27 cellular contexts compared by ENCODE assay signal in the genomic region with DNA sequence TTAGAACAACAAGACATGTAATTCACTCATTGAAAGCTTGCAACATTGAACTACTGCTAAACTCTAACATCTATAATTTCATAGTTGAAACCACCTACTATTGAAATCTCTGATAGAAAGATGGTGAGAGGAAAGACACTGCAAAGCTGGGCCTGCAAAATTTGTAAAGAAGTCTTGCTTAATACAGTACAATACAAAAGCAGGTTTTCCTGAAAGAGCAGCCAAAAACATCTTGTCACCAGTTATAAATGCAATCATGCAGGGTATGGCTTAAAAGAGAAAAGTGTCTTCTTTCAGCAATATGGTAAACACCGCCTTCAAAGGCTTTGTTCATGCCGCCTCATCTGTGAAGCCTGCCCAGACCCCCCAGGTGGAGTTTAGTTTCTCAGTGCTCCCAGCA.
A peak's percentile ranks its signal among the peaks of the same experiment; 100 is the strongest.
DNase-seq lines count a peak whose midpoint lies in the region; ATAC-seq and TF ChIP-seq lines count a peak whose summit lies in the region.
"Had no signal": no experiment of that assay in that cellular context is flagged by ENCODE, and none has a peak within 500 bp of the region (broad histone marks: within the 10 kb centered on the region; RNA-seq: fewer than 3 reads in every experiment).

No MANE protein-coding gene starts in this region.

- H3K27me3 ChIP-seq in heart left ventricle (no peaks in the 10 kb centered on the region), right cardiac atrium (ENCODE audit: control insufficient read depth, insufficient read depth) (no peaks in the 10 kb centered on the region)
- H3K27me3 ChIP-seq: brain microvascular endothelial cell had no signal

- H3K4me1 ChIP-seq in heart left ventricle (peaks cover 0 to 60% (median 13%) of the 10 kb centered on the region in 12 donors), right cardiac atrium (ENCODE audit: control insufficient read depth, insufficient read depth, low read length) (no peaks in the 10 kb centered on the region)

- H3K27ac ChIP-seq in heart left ventricle = peak overlapping the region in 10 of 12 donors; percentile 54 to 91 (median 78)
- no peak overlapping the region for H3K27ac ChIP-seq in right cardiac atrium (ENCODE audit: low read length)
- H3K27ac ChIP-seq: brain microvascular endothelial cell had no signal

- H3K36me3 ChIP-seq in heart left ventricle = peaks cover 0 to 27% (median 0%) of the 10 kb centered on the region in 9 donors
- H3K36me3 ChIP-seq: brain microvascular endothelial cell had no signal

- no peak for DNase-seq in heart left ventricle
- DNase-seq in right cardiac atrium = no peak
- DNase-seq in chondrocyte (ENCODE audit: low spot score) = no peak
- no peak for DNase-seq in osteocyte (ENCODE audit: extremely low spot score, unreplicated experiment)
- DNase-seq in activated CD4-positive, alpha-beta T cell treated with anti-CD3 and anti-CD28 coated beads for 4 hours = no peak
- DNase-seq in cerebellum (ENCODE audit: low spot score) = no peak
- DNase-seq: activated CD4-positive, alpha-beta memory T cell treated with anti-CD3 and anti-CD28 coated beads, Interleukin-2, amount 10 ng/mL, durations not matched to agents 7 days and 5 days; activated CD4-positive, alpha-beta T cell treated with anti-CD3 and anti-CD28 coated beads for 1 hour; activated CD8-positive, alpha-beta memory T cell treated with anti-CD3 and anti-CD28 coated beads, Interleukin-2, amount 50 U/mL, for 48 hours; activated naive CD4-positive, alpha-beta T cell treated with anti-CD3 and anti-CD28 coated beads, Interleukin-2, amount 10 ng/mL, durations not matched to agents 7 days and 5 days; brain microvascular endothelial cell; GDM1; islet precursor cell; Kasumi-1; midbrain; naive thymus-derived CD8-positive, alpha-beta T cell; NCI-H1417 treated with DMSO at 0.1 percent for 48 hours; NCI-H2107; NCI-H526; occipital lobe; SIG-M5; stimulated activated naive B cell treated with anti-CD40 and anti-IgM and Interleukin-4, amounts not matched to agents 10 μg/mL and 1 μg/mL and 100 μg/mL, for 72 hours; substantia nigra had no signal

- no peaks in the 10 kb centered on the region for H3K27me3 Mint-ChIP-seq in chondrocyte (ENCODE audit: low read depth)
- no peaks in the 10 kb centered on the region for H3K27me3 Mint-ChIP-seq in osteocyte (ENCODE audit: unreplicated experiment)
- H3K27me3 Mint-ChIP-seq: activated CD4-positive, alpha-beta memory T cell treated with anti-CD3 and anti-CD28 coated beads, Interleukin-2, amount 10 ng/mL, durations not matched to agents 7 days and 5 days; activated naive CD4-positive, alpha-beta T cell treated with anti-CD3 and anti-CD28 coated beads, Interleukin-2, amount 10 ng/mL, durations not matched to agents 7 days and 5 days; stimulated activated naive B cell treated with anti-CD40 and anti-IgM and Interleukin-4, amounts not matched to agents 10 μg/mL and 1 μg/mL and 100 μg/mL, for 72 hours; type B pancreatic cell had no signal

- WGBS in heart left ventricle, 4 donors = 92 to 97% (median 96%) methylated on average over 2 of the region's 2 CpGs
- 93% methylated on average over 2 of the region's 2 CpGs for WGBS in right cardiac atrium

- H3K9me3 ChIP-seq in heart left ventricle = no peaks in the 10 kb centered on the region
- H3K9me3 ChIP-seq in right cardiac atrium (ENCODE audit: control insufficient read depth, low read length) = no peaks in the 10 kb centered on the region

- TF ChIP-seq RAD21 in Ishikawa (IDR thresholded peaks at IDR 0.05; ENCODE audit: low read depth) = no peak

- H3K4me3 ChIP-seq in heart left ventricle (no peak overlapping the region), right cardiac atrium (ENCODE audit: low read length) (no peak overlapping the region)

- peak overlapping the region; percentile 52 for H3K27ac Mint-ChIP-seq in chondrocyte (ENCODE audit: unreplicated experiment)
- H3K27ac Mint-ChIP-seq in osteocyte (ENCODE audit: unreplicated experiment) = peak overlapping the region; percentile 98
- H3K27ac Mint-ChIP-seq: activated CD4-positive, alpha-beta memory T cell treated with anti-CD3 and anti-CD28 coated beads, Interleukin-2, amount 10 ng/mL, durations not matched to agents 7 days and 5 days; activated naive CD4-positive, alpha-beta T cell treated with anti-CD3 and anti-CD28 coated beads, Interleukin-2, amount 10 ng/mL, durations not matched to agents 7 days and 5 days; naive thymus-derived CD8-positive, alpha-beta T cell; stimulated activated naive B cell treated with anti-CD40 and anti-IgM and Interleukin-4, amounts not matched to agents 10 μg/mL and 1 μg/mL and 100 μg/mL, for 72 hours; T-helper 2 cell treated with Interferon-gamma antibody and Interleukin-4, amounts not matched to agents 5 μg/mL and 100 μg/mL, for 36 hours; type B pancreatic cell had no signal

- intact Hi-C loops in heart left ventricle (cut with DNase I) = no loop called here
- intact Hi-C loops in right cardiac atrium (cut with DNase I) = loop anchor here in 1 of 4 donors (10.0 kb wide), 1 partner anchor 144 kb away; no protein-coding TSS in a partner anchor

- no peak for TF ChIP-seq CTCF in heart left ventricle (IDR thresholded peaks at IDR 0.05)
- no peak for TF ChIP-seq CTCF in chondrocyte (IDR thresholded peaks at IDR 0.05)
- TF ChIP-seq CTCF in osteocyte (IDR thresholded peaks at IDR 0.05) = no peak

- no peak for TF ChIP-seq EP300 in Ishikawa (IDR thresholded peaks at IDR 0.05; ENCODE audit: borderline replicate concordance)

- ATAC-seq in heart left ventricle (no peak), right cardiac atrium (no peak), GM18870 (IDR thresholded peaks at IDR 0.05; ENCODE audit: unreplicated experiment) (no peak)
- ATAC-seq: naive thymus-derived CD8-positive, alpha-beta T cell; stimulated activated naive B cell treated with anti-CD40 and anti-IgM and Interleukin-4, amounts not matched to agents 10 μg/mL and 1 μg/mL and 100 μg/mL, for 72 hours had no signal

- peaks cover 4% of the 10 kb centered on the region for H3K36me3 Mint-ChIP-seq in chondrocyte (ENCODE audit: low read depth)
- H3K36me3 Mint-ChIP-seq in osteocyte (ENCODE audit: unreplicated experiment) = no peaks in the 10 kb centered on the region
- H3K36me3 Mint-ChIP-seq: stimulated activated naive B cell treated with anti-CD40 and anti-IgM and Interleukin-4, amounts not matched to agents 10 μg/mL and 1 μg/mL and 100 μg/mL, for 72 hours had no signal

- H3K4me3 Mint-ChIP-seq in chondrocyte (ENCODE audit: unreplicated experiment) (no peak overlapping the region), osteocyte (ENCODE audit: unreplicated experiment) (no peak overlapping the region)
- H3K4me3 Mint-ChIP-seq: activated CD4-positive, alpha-beta memory T cell treated with anti-CD3 and anti-CD28 coated beads, Interleukin-2, amount 10 ng/mL, durations not matched to agents 7 days and 5 days; activated naive CD4-positive, alpha-beta T cell treated with anti-CD3 and anti-CD28 coated beads, Interleukin-2, amount 10 ng/mL, durations not matched to agents 7 days and 5 days; naive thymus-derived CD8-positive, alpha-beta T cell; stimulated activated naive B cell treated with anti-CD40 and anti-IgM and Interleukin-4, amounts not matched to agents 10 μg/mL and 1 μg/mL and 100 μg/mL, for 72 hours; T-helper 2 cell treated with Interferon-gamma antibody and Interleukin-4, amounts not matched to agents 5 μg/mL and 100 μg/mL, for 36 hours; type B pancreatic cell had no signal

- peaks cover 55% of the 10 kb centered on the region for H3K4me1 Mint-ChIP-seq in chondrocyte (ENCODE audit: low read depth)
- peaks cover 55% of the 10 kb centered on the region for H3K4me1 Mint-ChIP-seq in osteocyte (ENCODE audit: unreplicated experiment)
- H3K4me1 Mint-ChIP-seq: activated naive CD4-positive, alpha-beta T cell treated with anti-CD3 and anti-CD28 coated beads, Interleukin-2, amount 10 ng/mL, durations not matched to agents 7 days and 5 days had no signal

- TF ChIP-seq POLR2A in heart left ventricle (IDR thresholded peaks at IDR 0.05) = no peak

- no peaks in the 10 kb centered on the region for H3K9me3 Mint-ChIP-seq in chondrocyte (ENCODE audit: low read depth)
- no peaks in the 10 kb centered on the region for H3K9me3 Mint-ChIP-seq in osteocyte (ENCODE audit: unreplicated experiment)
- H3K9me3 Mint-ChIP-seq: activated CD4-positive, alpha-beta memory T cell treated with anti-CD3 and anti-CD28 coated beads, Interleukin-2, amount 10 ng/mL, durations not matched to agents 7 days and 5 days; activated naive CD4-positive, alpha-beta T cell treated with anti-CD3 and anti-CD28 coated beads, Interleukin-2, amount 10 ng/mL, durations not matched to agents 7 days and 5 days; naive thymus-derived CD8-positive, alpha-beta T cell; T-helper 2 cell treated with Interferon-gamma antibody and Interleukin-4, amounts not matched to agents 5 μg/mL and 100 μg/mL, for 36 hours; type B pancreatic cell had no signal

TF ChIP-seq in Ishikawa, 13 proteins besides CTCF, POLR2A, EP300 and RAD21 (continues in another document):
- TF ChIP-seq ZBTB7A (IDR thresholded peaks at IDR 0.05; ENCODE audit: low read depth) (no peak), TCF12 (IDR thresholded peaks at IDR 0.05; ENCODE audit: low read depth) (no peak), CREB1 (IDR thresholded peaks at IDR 0.05; ENCODE audit: low read depth) (no peak), YY1 (IDR thresholded peaks at IDR 0.05; ENCODE audit: low read depth) (no peak), EGR1 (IDR thresholded peaks at IDR 0.05) (no peak), FOXM1 (IDR thresholded peaks at IDR 0.05; ENCODE audit: borderline replicate concordance, low read depth) (no peak)
- TF ChIP-seq, protein P1, sequence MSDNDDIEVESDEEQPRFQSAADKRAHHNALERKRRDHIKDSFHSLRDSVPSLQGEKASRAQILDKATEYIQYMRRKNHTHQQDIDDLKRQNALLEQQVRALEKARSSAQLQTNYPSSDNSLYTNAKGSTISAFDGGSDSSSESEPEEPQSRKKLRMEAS (IDR thresholded peaks at IDR 0.05) = no peak
